ENCODE assay signal across 12 cellular contexts in the genomic region with DNA sequence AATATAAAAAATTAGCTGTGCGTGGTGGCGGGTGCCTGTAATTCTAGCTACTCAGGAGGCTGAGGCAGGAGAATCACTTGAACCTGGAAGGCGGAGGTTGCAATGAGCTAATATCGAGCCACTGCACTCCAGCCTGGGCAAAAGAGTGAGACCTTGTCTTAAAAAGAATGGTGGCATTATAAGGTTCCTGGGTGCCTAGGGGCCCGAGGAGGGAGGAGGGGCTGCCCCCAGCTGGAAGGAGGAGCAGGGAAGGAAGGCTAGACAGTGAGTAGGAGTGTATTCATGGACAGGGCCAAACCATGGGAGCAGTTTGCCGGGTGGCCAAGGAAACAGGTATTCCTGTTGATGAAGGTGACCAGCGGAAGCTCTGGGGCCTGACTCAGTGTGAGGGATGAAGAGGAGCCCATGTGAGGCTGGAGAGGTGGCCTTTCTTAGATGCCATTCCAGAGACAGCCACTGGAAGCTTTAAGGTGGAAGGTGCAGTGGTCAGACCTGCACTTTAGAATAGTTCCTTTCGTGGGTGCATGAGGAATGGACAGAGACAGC. TPM values are rescaled to one million over a fixed set of nuclear protein-coding genes. Genes with fewer than 3 reads are reported as not detected.
DNase-seq lines count a peak whose midpoint lies in the region; ATAC-seq and TF ChIP-seq lines count a peak whose summit lies in the region.
"Had no signal": no experiment of that assay in that cellular context is flagged by ENCODE, and none has a peak within 500 bp of the region (broad histone marks: within the 10 kb centered on the region; RNA-seq: fewer than 3 reads in every experiment).

No MANE protein-coding gene starts in this region.

- no peak overlapping the region for H3K27ac ChIP-seq in CD8-positive, alpha-beta T cell (ENCODE audit: low read depth, low read length)
- H3K27ac ChIP-seq in Peyer's patch (peak overlapping the region; percentile 28 to 85 (median 78)), left ventricle myocardium inferior (replicated peaks) (peak overlapping the region; percentile 94), rectal smooth muscle tissue (ENCODE audit: low read depth, low read length) (peak overlapping the region; percentile 85)

- H3K27me3 Mint-ChIP-seq in CD8-positive, alpha-beta T cell (ENCODE audit: low read depth) = no peaks in the 10 kb centered on the region

- peaks cover 13% of the 10 kb centered on the region for H3K4me1 ChIP-seq in CD8-positive, alpha-beta T cell (ENCODE audit: insufficient read depth, low read length)
- peaks cover 0 to 41% (median 14%) of the 10 kb centered on the region in 4 donors for H3K4me1 ChIP-seq in Peyer's patch
- peaks cover 60% of the 10 kb centered on the region for H3K4me1 ChIP-seq in left ventricle myocardium inferior
- peaks cover 35% of the 10 kb centered on the region for H3K4me1 ChIP-seq in rectal smooth muscle tissue (ENCODE audit: control insufficient read depth, insufficient read depth, low read length)

- H3K27ac Mint-ChIP-seq in CD8-positive, alpha-beta T cell = peak overlapping the region; percentile 29

- no peak for DNase-seq in CD8-positive, alpha-beta T cell
- peak in 1 of 3 donors; percentile 40 for DNase-seq in Peyer's patch
- DNase-seq in left ventricle myocardium inferior = no peak
- no peak for DNase-seq in iPS-NIHi7 (ENCODE audit: extremely low spot score)
- DNase-seq in NCI-H2029 treated with DMSO at 0.1 percent for 48 hours (lab: John Stamatoyannopoulos, UW) = no peak
- DNase-seq in SHP77 treated with DMSO at 0.1 percent for 48 hours (lab: John Stamatoyannopoulos, UW) = no peak
- DNase-seq in anterior cingulate cortex (lab: John Stamatoyannopoulos, UW) = no peak
- DNase-seq: PC-3 had no signal

- peaks cover 31% of the 10 kb centered on the region for H3K4me1 Mint-ChIP-seq in CD8-positive, alpha-beta T cell (ENCODE audit: low read depth)

- CTCF ChIA-PET in CD8-positive, alpha-beta T cell (lab: Charles Lee) = no interaction called here

- intact Hi-C loops in CD8-positive, alpha-beta T cell (cut with DNase I, micrococcal nuclease) = no loop called here
- intact Hi-C loops in left ventricle myocardium inferior (cut with micrococcal nuclease) = no loop called here

- no peak for TF ChIP-seq CTCF in CD8-positive, alpha-beta T cell (IDR thresholded peaks at IDR 0.05)
- TF ChIP-seq CTCF in Peyer's patch (IDR thresholded peaks at IDR 0.05) = no peak
- TF ChIP-seq CTCF in left ventricle myocardium inferior (IDR thresholded peaks at IDR 0.05; ENCODE audit: borderline replicate concordance) = no peak

- TF ChIP-seq POLR2A in Peyer's patch (IDR thresholded peaks at IDR 0.05) = no peak

- H3K4me3 Mint-ChIP-seq in CD8-positive, alpha-beta T cell = no peak overlapping the region

- H3K9me3 ChIP-seq in CD8-positive, alpha-beta T cell (ENCODE audit: low read length) = no peaks in the 10 kb centered on the region
- H3K9me3 ChIP-seq in Peyer's patch = no peaks in the 10 kb centered on the region
- no peaks in the 10 kb centered on the region for H3K9me3 ChIP-seq in left ventricle myocardium inferior (replicated peaks)
- H3K9me3 ChIP-seq: adrenal gland had no signal

- POLR2A ChIA-PET in CD8-positive, alpha-beta T cell (lab: Charles Lee) = no interaction called here

- H3K27me3 ChIP-seq in CD8-positive, alpha-beta T cell (ENCODE audit: insufficient read depth, low read length) = no peaks in the 10 kb centered on the region
- H3K27me3 ChIP-seq in Peyer's patch (no peaks in the 10 kb centered on the region), left ventricle myocardium inferior (ENCODE audit: low read depth) (no peaks in the 10 kb centered on the region), rectal smooth muscle tissue (ENCODE audit: control insufficient read depth, insufficient read depth, low read length) (no peaks in the 10 kb centered on the region)
- H3K27me3 ChIP-seq: adrenal gland had no signal

- H3K4me3 ChIP-seq in CD8-positive, alpha-beta T cell (ENCODE audit: low read depth, low read length) = no peak overlapping the region
- no peak overlapping the region for H3K4me3 ChIP-seq in Peyer's patch
- no peak overlapping the region for H3K4me3 ChIP-seq in left ventricle myocardium inferior
- no peak overlapping the region for H3K4me3 ChIP-seq in rectal smooth muscle tissue (ENCODE audit: low read length)
- H3K4me3 ChIP-seq: adrenal gland had no signal

- ATAC-seq in CD8-positive, alpha-beta T cell = no peak
- ATAC-seq: activated CD4-positive, CD25-positive, alpha-beta regulatory T cell treated with anti-CD3 and anti-CD28 coated beads, Interleukin-2, amount 50 U/mL, for 24 hours; PC-3 had no signal

- H3K36me3 Mint-ChIP-seq in CD8-positive, alpha-beta T cell = peaks cover 72% of the 10 kb centered on the region

- H3K9ac ChIP-seq in rectal smooth muscle tissue (ENCODE audit: low read length) = peak overlapping the region; percentile 14

- peaks cover 8% of the 10 kb centered on the region for H3K36me3 ChIP-seq in CD8-positive, alpha-beta T cell (ENCODE audit: insufficient read depth, low read length)
- H3K36me3 ChIP-seq in Peyer's patch (peaks cover 0 to 40% (median 0%) of the 10 kb centered on the region in 3 donors), left ventricle myocardium inferior (peaks cover 43% of the 10 kb centered on the region), rectal smooth muscle tissue (ENCODE audit: control insufficient read depth, insufficient read depth, low read length) (peaks cover 17% of the 10 kb centered on the region)

- H3K9me3 Mint-ChIP-seq in CD8-positive, alpha-beta T cell = no peaks in the 10 kb centered on the region

RNA-seq across cellular contexts. Expression of gene MANBAL, which starts 24.2 kb away (rescaled TPM):
- total RNA-seq in CD8-positive, alpha-beta T cell = 1 to 10 TPM; 4.0 to 6.3 TPM
- total RNA-seq in Peyer's patch (10 to 100 TPM; 19.8 to 31.4 (median 24.8) TPM), left ventricle myocardium inferior (19.2 TPM)

RNA-seq across cellular contexts. Expression of gene SRC, which starts 32.3 kb away (rescaled TPM):
- 1 to 10 TPM in 1 of 2 experiments, under 1 TPM in 1; 0.84 to 2.3 TPM for total RNA-seq in CD8-positive, alpha-beta T cell
- total RNA-seq in Peyer's patch (100 to 1,000 TPM in 3 of 4 donors, 10 to 100 TPM in 1; 85.8 to 187 (median 146) TPM), left ventricle myocardium inferior (4.2 TPM)

RNA-seq across cellular contexts. Expression of gene GHRH, which starts 52.0 kb away (rescaled TPM):
- not detected for total RNA-seq in CD8-positive, alpha-beta T cell
- total RNA-seq in Peyer's patch (not detected), left ventricle myocardium inferior (0.93 TPM)
- total RNA-seq: adrenal gland, PC-3, pulmonary artery endothelial cell had no signal

Comparison
In these comparisons a context has a peak if more than half of its experiments do, and no peak if none do; other contexts are left out.
1. RNA of gene SRC, which starts 32.3 kb away (total RNA-seq): 85.8 to 187 TPM in Peyer's patch; 4.2 TPM in left ventricle myocardium inferior (single experiment) and 0.84 to 2.3 TPM in CD8-positive, alpha-beta T cell; every median in the first group is over 10 times any median in the second.